In genomic region chr1:44559361-44559760, GRCh38 we compare ENCODE assay signal across 16 cellular contexts.
DNase-seq lines count a peak whose midpoint lies in the region; ATAC-seq and TF ChIP-seq lines count a peak whose summit lies in the region.
"Had no signal": no experiment of that assay in that cellular context is flagged by ENCODE, and none has a peak within 500 bp of the region (broad histone marks: within the 10 kb centered on the region; RNA-seq: fewer than 3 reads in every experiment).

No MANE protein-coding gene starts in this region.

- H3K27me3 ChIP-seq in layer of hippocampus (ENCODE audit: control insufficient read depth, insufficient read depth, low read length) = no peaks in the 10 kb centered on the region

- TF ChIP-seq CTCF in natural killer cell (IDR thresholded peaks at IDR 0.05) = no peak

- no peak for DNase-seq in natural killer cell
- DNase-seq in natural killer cell treated with Interleukin-12 subunit alpha and Interleukin-12 subunit beta and Interleukin-15 and Interleukin-18, amount 100 ng/mL, for 72 hours (ENCODE audit: low spot score) = no peak
- DNase-seq in stimulated activated CD8-positive, alpha-beta memory T cell treated with anti-CD3 and anti-CD28 coated beads, Interleukin-4, amount 100 ng/mL, for 48 hours = no peak
- DNase-seq in nucleus accumbens (lab: John Stamatoyannopoulos, UW) = no peak
- no peak for DNase-seq in NCI-H2171 (lab: John Stamatoyannopoulos, UW)
- DNase-seq: ACHN; BE2C; Caco-2; CD8-positive, alpha-beta memory T cell; DND-41; GDM1; GOT3; H9 had no signal

- intact Hi-C loops in natural killer cell (cut with micrococcal nuclease) = no loop called here

- no peak overlapping the region for H3K4me3 Mint-ChIP-seq in natural killer cell
- no peak overlapping the region for H3K4me3 Mint-ChIP-seq in natural killer cell treated with Interleukin-12 subunit alpha and Interleukin-12 subunit beta and Interleukin-15 and Interleukin-18, amount 100 ng/mL, for 72 hours
- H3K4me3 Mint-ChIP-seq: H9 had no signal

- H3K27me3 Mint-ChIP-seq in natural killer cell (ENCODE audit: low read depth in 2 of 2) = no peaks in the 10 kb centered on the region
- no peaks in the 10 kb centered on the region for H3K27me3 Mint-ChIP-seq in natural killer cell treated with Interleukin-12 subunit alpha and Interleukin-12 subunit beta and Interleukin-15 and Interleukin-18, amount 100 ng/mL, for 72 hours

- H3K9me3 Mint-ChIP-seq in natural killer cell = no peaks in the 10 kb centered on the region
- H3K9me3 Mint-ChIP-seq in natural killer cell treated with Interleukin-12 subunit alpha and Interleukin-12 subunit beta and Interleukin-15 and Interleukin-18, amount 100 ng/mL, for 72 hours = no peaks in the 10 kb centered on the region
- H3K9me3 Mint-ChIP-seq: CD8-positive, alpha-beta memory T cell; H9 had no signal

- no peaks in the 10 kb centered on the region for H3K36me3 Mint-ChIP-seq in natural killer cell
- no peaks in the 10 kb centered on the region for H3K36me3 Mint-ChIP-seq in natural killer cell treated with Interleukin-12 subunit alpha and Interleukin-12 subunit beta and Interleukin-15 and Interleukin-18, amount 100 ng/mL, for 72 hours
- H3K36me3 Mint-ChIP-seq: CD8-positive, alpha-beta memory T cell had no signal

- H3K27ac Mint-ChIP-seq in natural killer cell = peak overlapping the region; percentile 32 to 72
- peak overlapping the region in 1 of 2 donors; percentile 35 for H3K27ac Mint-ChIP-seq in natural killer cell treated with Interleukin-12 subunit alpha and Interleukin-12 subunit beta and Interleukin-15 and Interleukin-18, amount 100 ng/mL, for 72 hours

- ATAC-seq in natural killer cell = no peak
- ATAC-seq in natural killer cell treated with Interleukin-12 subunit alpha and Interleukin-12 subunit beta and Interleukin-15 and Interleukin-18, amount 100 ng/mL, for 72 hours = no peak

- peaks cover 20 to 32% of the 10 kb centered on the region in 2 donors for H3K4me1 Mint-ChIP-seq in natural killer cell
- H3K4me1 Mint-ChIP-seq in natural killer cell treated with Interleukin-12 subunit alpha and Interleukin-12 subunit beta and Interleukin-15 and Interleukin-18, amount 100 ng/mL, for 72 hours (ENCODE audit: low read depth in 2 of 2) = peaks cover 11 to 21% of the 10 kb centered on the region in 2 donors

- H3K27ac ChIP-seq in angular gyrus (ENCODE audit: low read depth, low read length) (peak overlapping the region; percentile 14), layer of hippocampus (ENCODE audit: low read depth, low read length) (peak overlapping the region; percentile 27), temporal lobe (ENCODE audit: low read depth, low read length) (peak overlapping the region; percentile 55)
